In the genomic region with DNA sequence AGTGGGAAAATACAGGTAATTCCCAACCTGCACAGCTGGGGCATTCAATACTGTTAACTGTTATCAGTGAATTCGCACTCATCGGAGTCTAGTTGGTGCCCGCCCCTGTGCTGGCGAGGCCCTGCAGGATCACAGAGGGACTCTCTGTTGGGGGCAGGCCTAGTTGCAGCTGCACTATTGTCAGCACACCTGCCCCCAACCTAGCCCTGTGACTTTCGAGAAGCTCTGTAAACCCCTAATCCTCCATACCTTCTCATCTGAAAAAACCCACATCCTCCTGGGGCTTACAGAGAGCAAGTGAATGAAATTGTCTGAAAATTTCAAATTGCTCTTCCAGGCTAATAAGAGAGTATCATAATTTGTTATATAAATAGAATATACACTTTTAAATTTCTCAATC, we compare ENCODE assay signal across 1 cellular context.
TF ChIP-seq lines count a peak whose summit lies in the region.

No MANE protein-coding gene starts in this region.

TF ChIP-seq in GM23338, 12 proteins besides CTCF, POLR2A, EP300 and RAD21 (continued from another document):
- TF ChIP-seq, protein P1, sequence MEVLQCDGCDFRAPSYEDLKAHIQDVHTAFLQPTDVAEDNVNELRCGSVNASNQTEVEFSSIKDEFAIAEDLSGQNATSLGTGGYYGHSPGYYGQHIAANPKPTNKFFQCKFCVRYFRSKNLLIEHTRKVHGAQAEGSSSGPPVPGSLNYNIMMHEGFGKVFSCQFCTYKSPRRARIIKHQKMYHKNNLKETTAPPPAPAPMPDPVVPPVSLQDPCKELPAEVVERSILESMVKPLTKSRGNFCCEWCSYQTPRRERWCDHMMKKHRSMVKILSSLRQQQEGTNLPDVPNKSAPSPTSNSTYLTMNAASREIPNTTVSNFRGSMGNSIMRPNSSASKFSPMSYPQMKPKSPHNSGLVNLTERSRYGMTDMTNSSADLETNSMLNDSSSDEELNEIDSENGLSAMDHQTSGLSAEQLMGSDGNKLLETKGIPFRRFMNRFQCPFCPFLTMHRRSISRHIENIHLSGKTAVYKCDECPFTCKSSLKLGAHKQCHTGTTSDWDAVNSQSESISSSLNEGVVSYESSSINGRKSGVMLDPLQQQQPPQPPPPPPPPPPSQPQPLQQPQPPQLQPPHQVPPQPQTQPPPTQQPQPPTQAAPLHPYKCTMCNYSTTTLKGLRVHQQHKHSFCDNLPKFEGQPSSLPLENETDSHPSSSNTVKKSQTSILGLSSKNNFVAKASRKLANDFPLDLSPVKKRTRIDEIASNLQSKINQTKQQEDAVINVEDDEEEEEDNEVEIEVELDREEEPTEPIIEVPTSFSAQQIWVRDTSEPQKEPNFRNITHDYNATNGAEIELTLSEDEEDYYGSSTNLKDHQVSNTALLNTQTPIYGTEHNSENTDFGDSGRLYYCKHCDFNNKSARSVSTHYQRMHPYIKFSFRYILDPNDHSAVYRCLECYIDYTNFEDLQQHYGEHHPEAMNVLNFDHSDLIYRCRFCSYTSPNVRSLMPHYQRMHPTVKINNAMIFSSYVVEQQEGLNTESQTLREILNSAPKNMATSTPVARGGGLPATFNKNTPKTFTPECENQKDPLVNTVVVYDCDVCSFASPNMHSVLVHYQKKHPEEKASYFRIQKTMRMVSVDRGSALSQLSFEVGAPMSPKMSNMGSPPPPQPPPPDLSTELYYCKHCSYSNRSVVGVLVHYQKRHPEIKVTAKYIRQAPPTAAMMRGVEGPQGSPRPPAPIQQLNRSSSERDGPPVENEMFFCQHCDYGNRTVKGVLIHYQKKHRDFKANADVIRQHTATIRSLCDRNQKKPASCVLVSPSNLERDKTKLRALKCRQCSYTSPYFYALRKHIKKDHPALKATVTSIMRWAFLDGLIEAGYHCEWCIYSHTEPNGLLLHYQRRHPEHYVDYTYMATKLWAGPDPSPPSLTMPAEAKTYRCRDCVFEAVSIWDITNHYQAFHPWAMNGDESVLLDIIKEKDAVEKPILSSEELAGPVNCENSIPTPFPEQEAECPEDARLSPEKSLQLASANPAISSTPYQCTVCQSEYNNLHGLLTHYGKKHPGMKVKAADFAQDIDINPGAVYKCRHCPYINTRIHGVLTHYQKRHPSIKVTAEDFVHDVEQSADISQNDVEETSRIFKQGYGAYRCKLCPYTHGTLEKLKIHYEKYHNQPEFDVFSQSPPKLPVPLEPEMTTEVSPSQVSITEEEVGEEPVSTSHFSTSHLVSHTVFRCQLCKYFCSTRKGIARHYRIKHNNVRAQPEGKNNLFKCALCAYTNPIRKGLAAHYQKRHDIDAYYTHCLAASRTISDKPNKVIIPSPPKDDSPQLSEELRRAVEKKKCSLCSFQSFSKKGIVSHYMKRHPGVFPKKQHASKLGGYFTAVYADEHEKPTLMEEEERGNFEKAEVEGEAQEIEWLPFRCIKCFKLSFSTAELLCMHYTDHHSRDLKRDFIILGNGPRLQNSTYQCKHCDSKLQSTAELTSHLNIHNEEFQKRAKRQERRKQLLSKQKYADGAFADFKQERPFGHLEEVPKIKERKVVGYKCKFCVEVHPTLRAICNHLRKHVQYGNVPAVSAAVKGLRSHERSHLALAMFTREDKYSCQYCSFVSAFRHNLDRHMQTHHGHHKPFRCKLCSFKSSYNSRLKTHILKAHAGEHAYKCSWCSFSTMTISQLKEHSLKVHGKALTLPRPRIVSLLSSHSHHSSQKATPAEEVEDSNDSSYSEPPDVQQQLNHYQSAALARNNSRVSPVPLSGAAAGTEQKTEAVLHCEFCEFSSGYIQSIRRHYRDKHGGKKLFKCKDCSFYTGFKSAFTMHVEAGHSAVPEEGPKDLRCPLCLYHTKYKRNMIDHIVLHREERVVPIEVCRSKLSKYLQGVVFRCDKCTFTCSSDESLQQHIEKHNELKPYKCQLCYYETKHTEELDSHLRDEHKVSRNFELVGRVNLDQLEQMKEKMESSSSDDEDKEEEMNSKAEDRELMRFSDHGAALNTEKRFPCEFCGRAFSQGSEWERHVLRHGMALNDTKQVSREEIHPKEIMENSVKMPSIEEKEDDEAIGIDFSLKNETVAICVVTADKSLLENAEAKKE (CRISPR knock-in tag; IDR thresholded peaks at IDR 0.05): no peak
- TF ChIP-seq EZH2 (IDR thresholded peaks at IDR 0.05; ENCODE audit: low read depth, unreplicated experiment): no peak
- TF ChIP-seq JUNB (IDR thresholded peaks at IDR 0.05; ENCODE audit: unreplicated experiment): no peak
- TF ChIP-seq ZNF331 (CRISPR knock-in tag; IDR thresholded peaks at IDR 0.05; ENCODE audit: low read depth): no peak
- no peak for TF ChIP-seq NANOG (IDR thresholded peaks at IDR 0.05; ENCODE audit: borderline replicate concordance)
- TF ChIP-seq, protein P2, sequence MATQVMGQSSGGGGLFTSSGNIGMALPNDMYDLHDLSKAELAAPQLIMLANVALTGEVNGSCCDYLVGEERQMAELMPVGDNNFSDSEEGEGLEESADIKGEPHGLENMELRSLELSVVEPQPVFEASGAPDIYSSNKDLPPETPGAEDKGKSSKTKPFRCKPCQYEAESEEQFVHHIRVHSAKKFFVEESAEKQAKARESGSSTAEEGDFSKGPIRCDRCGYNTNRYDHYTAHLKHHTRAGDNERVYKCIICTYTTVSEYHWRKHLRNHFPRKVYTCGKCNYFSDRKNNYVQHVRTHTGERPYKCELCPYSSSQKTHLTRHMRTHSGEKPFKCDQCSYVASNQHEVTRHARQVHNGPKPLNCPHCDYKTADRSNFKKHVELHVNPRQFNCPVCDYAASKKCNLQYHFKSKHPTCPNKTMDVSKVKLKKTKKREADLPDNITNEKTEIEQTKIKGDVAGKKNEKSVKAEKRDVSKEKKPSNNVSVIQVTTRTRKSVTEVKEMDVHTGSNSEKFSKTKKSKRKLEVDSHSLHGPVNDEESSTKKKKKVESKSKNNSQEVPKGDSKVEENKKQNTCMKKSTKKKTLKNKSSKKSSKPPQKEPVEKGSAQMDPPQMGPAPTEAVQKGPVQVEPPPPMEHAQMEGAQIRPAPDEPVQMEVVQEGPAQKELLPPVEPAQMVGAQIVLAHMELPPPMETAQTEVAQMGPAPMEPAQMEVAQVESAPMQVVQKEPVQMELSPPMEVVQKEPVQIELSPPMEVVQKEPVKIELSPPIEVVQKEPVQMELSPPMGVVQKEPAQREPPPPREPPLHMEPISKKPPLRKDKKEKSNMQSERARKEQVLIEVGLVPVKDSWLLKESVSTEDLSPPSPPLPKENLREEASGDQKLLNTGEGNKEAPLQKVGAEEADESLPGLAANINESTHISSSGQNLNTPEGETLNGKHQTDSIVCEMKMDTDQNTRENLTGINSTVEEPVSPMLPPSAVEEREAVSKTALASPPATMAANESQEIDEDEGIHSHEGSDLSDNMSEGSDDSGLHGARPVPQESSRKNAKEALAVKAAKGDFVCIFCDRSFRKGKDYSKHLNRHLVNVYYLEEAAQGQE (IDR thresholded peaks at IDR 0.05; ENCODE audit: unreplicated experiment): no peak
- no peak for TF ChIP-seq POLR2AphosphoS5 (IDR thresholded peaks at IDR 0.05; ENCODE audit: low read depth)
- no peak for TF ChIP-seq ZNF114 (CRISPR knock-in tag; IDR thresholded peaks at IDR 0.05)
- TF ChIP-seq EZH2phosphoT487 (IDR thresholded peaks at IDR 0.05; ENCODE audit: unreplicated experiment): no peak
- no peak for TF ChIP-seq CREB1 (CRISPR knock-in tag; IDR thresholded peaks at IDR 0.05; ENCODE audit: low read depth)
